ENCODE assay signal across 1 cellular context in genomic region chr20:32338665-32339064, GRCh38.
TF ChIP-seq lines count a peak whose summit lies in the region.

No MANE protein-coding gene starts in this region.

TF ChIP-seq in HepG2, 621 proteins besides CTCF, POLR2A, EP300 and RAD21 (continued from another document and continues in another):
- peak; percentile 68; the same call in 1 of the 2 replicates for TF ChIP-seq HNF4A (CRISPR knock-in tag; IDR thresholded peaks at IDR 0.05)
- TF ChIP-seq ZNF18 (CRISPR knock-in tag; IDR thresholded peaks at IDR 0.05; ENCODE audit: insufficient replicate concordance): no peak
- TF ChIP-seq ZNF12 (CRISPR knock-in tag; IDR thresholded peaks at IDR 0.05): 0 out of 2 replicates have a peak, but pooled peaks have one; percentile 53
- peak; percentile 41; the same call in 1 of the 2 replicates for TF ChIP-seq ZBTB25 (CRISPR knock-in tag; IDR thresholded peaks at IDR 0.05)
- TF ChIP-seq HMGXB3 (CRISPR knock-in tag; IDR thresholded peaks at IDR 0.05; ENCODE audit: borderline replicate concordance): no peak
- TF ChIP-seq HDAC2 (CRISPR knock-in tag; IDR thresholded peaks at IDR 0.05): 0 out of 2 replicates have a peak, but pooled peaks have one; percentile 54
- TF ChIP-seq STAG1 (CRISPR knock-in tag; IDR thresholded peaks at IDR 0.05): 0 out of 2 replicates have a peak, but pooled peaks have one; percentile 3
- TF ChIP-seq GABPB1 (CRISPR knock-in tag; IDR thresholded peaks at IDR 0.05): peak; percentile 29; the same call in 1 of the 2 replicates
- no peak for TF ChIP-seq FOXP1 (IDR thresholded peaks at IDR 0.05)
- peak; percentile 57 for TF ChIP-seq FOXP1 (CRISPR knock-in tag; IDR thresholded peaks at IDR 0.05)
- TF ChIP-seq TBX2 (CRISPR knock-in tag; IDR thresholded peaks at IDR 0.05; ENCODE audit: borderline replicate concordance): peak; percentile 40
- 0 out of 2 replicates have a peak, but pooled peaks have one; percentile 24 for TF ChIP-seq ZNF121 (CRISPR knock-in tag; IDR thresholded peaks at IDR 0.05)
- 0 out of 2 replicates have a peak, but pooled peaks have one; percentile 25 for TF ChIP-seq RBAK (CRISPR knock-in tag; IDR thresholded peaks at IDR 0.05)
- 0 out of 2 replicates have a peak, but pooled peaks have one; percentile 57 for TF ChIP-seq GATAD1 (CRISPR knock-in tag; IDR thresholded peaks at IDR 0.05)
- no peak for TF ChIP-seq TAF1 (CRISPR knock-in tag; IDR thresholded peaks at IDR 0.05)
- TF ChIP-seq SSRP1 (CRISPR knock-in tag; IDR thresholded peaks at IDR 0.05): 0 out of 2 replicates have a peak, but pooled peaks have one; percentile 76
- no peak for TF ChIP-seq MXD3 (CRISPR knock-in tag; IDR thresholded peaks at IDR 0.05)
- TF ChIP-seq NONO (IDR thresholded peaks at IDR 0.05): no peak
- TF ChIP-seq NONO (CRISPR knock-in tag; conservative IDR thresholded peaks at IDR 0.05): peak; percentile 57; the same call in 1 of the 2 replicates
- peak; percentile 82 for TF ChIP-seq SALL1 (CRISPR knock-in tag; IDR thresholded peaks at IDR 0.05)
- peak; percentile 83 for TF ChIP-seq NR2F6 (IDR thresholded peaks at IDR 0.05)
- peak; percentile 93 for TF ChIP-seq NR2F6 (CRISPR knock-in tag; IDR thresholded peaks at IDR 0.05)
- 0 out of 2 replicates have a peak, but pooled peaks have one; percentile 32 for TF ChIP-seq SMC3 (IDR thresholded peaks at IDR 0.05; ENCODE audit: low read length)
- no peak for TF ChIP-seq ZNF556 (CRISPR knock-in tag; IDR thresholded peaks at IDR 0.05; ENCODE audit: borderline replicate concordance)
- no peak for TF ChIP-seq ZBTB10 (CRISPR knock-in tag; IDR thresholded peaks at IDR 0.05; ENCODE audit: borderline replicate concordance)
- TF ChIP-seq IKZF5 (CRISPR knock-in tag; IDR thresholded peaks at IDR 0.05): peak; percentile 21; the same call in 1 of the 2 replicates
- TF ChIP-seq ZNF609 (CRISPR knock-in tag; IDR thresholded peaks at IDR 0.05; ENCODE audit: borderline replicate concordance): no peak
- TF ChIP-seq SMAD3 (CRISPR knock-in tag; IDR thresholded peaks at IDR 0.05): no peak
- TF ChIP-seq ZBTB4 (CRISPR knock-in tag; IDR thresholded peaks at IDR 0.05; ENCODE audit: borderline replicate concordance): 0 out of 2 replicates have a peak, but pooled peaks have one; percentile 19
- TF ChIP-seq ZBTB8A (CRISPR knock-in tag; IDR thresholded peaks at IDR 0.05; ENCODE audit: borderline replicate concordance, low read depth): no peak
- TF ChIP-seq ZNF784 (CRISPR knock-in tag; IDR thresholded peaks at IDR 0.05; ENCODE audit: borderline replicate concordance): no peak
- TF ChIP-seq CBFB (CRISPR knock-in tag; IDR thresholded peaks at IDR 0.05): no peak
- peak; percentile 24; the same call in 1 of the 2 replicates for TF ChIP-seq ZNF792 (CRISPR knock-in tag; IDR thresholded peaks at IDR 0.05)
- TF ChIP-seq MIXL1 (CRISPR knock-in tag; IDR thresholded peaks at IDR 0.05): peak; percentile 32; the same call in 1 of the 2 replicates
- peak; percentile 65; the same call in 1 of the 2 replicates for TF ChIP-seq ATF7 (IDR thresholded peaks at IDR 0.05)
- no peak for TF ChIP-seq ATF7 (CRISPR knock-in tag; IDR thresholded peaks at IDR 0.05)
